In genomic region chr1:239098400-239099037, GRCh38 we compare ENCODE assay signal across 1 cellular context.
TF ChIP-seq lines count a peak whose summit lies in the region.

No MANE protein-coding gene starts in this region.

TF ChIP-seq in H1, 55 proteins besides CTCF, POLR2A, EP300 and RAD21 (continued from another document):
- TF ChIP-seq CEBPB (IDR thresholded peaks at IDR 0.05; ENCODE audit: low read depth, low read length): no peak
- no peak for TF ChIP-seq EZH2 (IDR thresholded peaks at IDR 0.05; ENCODE audit: low read depth, low read length, severe bottlenecking)
- TF ChIP-seq SP2 (IDR thresholded peaks at IDR 0.05; ENCODE audit: low read length): no peak
- TF ChIP-seq GTF2F1 (IDR thresholded peaks at IDR 0.05; ENCODE audit: borderline replicate concordance, low read depth, low read length): no peak
- no peak for TF ChIP-seq ATF2 (IDR thresholded peaks at IDR 0.05; ENCODE audit: low read length)
- no peak for TF ChIP-seq ATF3 (IDR thresholded peaks at IDR 0.05; ENCODE audit: insufficient read depth, low read depth, low read length)
- TF ChIP-seq KDM5A (IDR thresholded peaks at IDR 0.05; ENCODE audit: low read length): no peak
